Comparison of ENCODE assay signal across 20 cellular contexts in the genomic region with DNA sequence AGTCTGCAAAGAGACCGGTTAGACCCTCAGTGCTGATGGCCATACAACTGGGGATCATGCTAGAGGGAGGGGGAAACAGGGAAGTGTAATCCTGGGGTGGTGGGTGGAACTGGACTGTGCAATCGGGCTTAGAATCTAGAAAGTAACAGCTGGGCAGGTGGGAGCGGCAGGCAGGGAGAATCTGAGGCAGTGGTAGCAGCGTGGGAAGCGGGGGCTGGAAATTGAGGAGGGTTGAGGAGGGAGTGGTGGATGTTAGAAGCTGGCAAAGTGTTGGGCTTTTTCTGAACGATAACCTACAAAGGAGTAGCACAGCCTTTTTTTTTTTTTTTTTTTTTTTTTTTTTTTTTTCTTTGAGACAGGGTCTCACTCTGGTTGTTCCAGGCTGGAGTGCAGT. TPM values are rescaled to one million over a fixed set of nuclear protein-coding genes. Genes with fewer than 3 reads are reported as not detected.
A peak's percentile ranks its signal among the peaks of the same experiment; 100 is the strongest.
DNase-seq lines count a peak whose midpoint lies in the region; ATAC-seq and TF ChIP-seq lines count a peak whose summit lies in the region.
"Had no signal": no experiment of that assay in that cellular context is flagged by ENCODE, and none has a peak within 500 bp of the region (broad histone marks: within the 10 kb centered on the region; RNA-seq: fewer than 3 reads in every experiment).

No MANE protein-coding gene starts in this region.

- no peaks in the 10 kb centered on the region for H3K36me3 ChIP-seq in gastroesophageal sphincter
- no peaks in the 10 kb centered on the region for H3K36me3 ChIP-seq in Caco-2 (ENCODE audit: control insufficient read depth, insufficient read depth, low read length)
- H3K36me3 ChIP-seq: thyroid gland had no signal

- H3K36me3 Mint-ChIP-seq in activated naive CD8-positive, alpha-beta T cell treated with anti-CD3 and anti-CD28 coated beads, Interleukin-2, amount 10 ng/mL, durations not matched to agents 7 days and 5 days, result no peaks in the 10 kb centered on the region
- no peaks in the 10 kb centered on the region for H3K36me3 Mint-ChIP-seq in activated naive CD8-positive, alpha-beta T cell treated with anti-CD3 and anti-CD28 coated beads for 36 hours
- H3K36me3 Mint-ChIP-seq in nephron (ENCODE audit: low read depth), result no peaks in the 10 kb centered on the region
- peaks cover 3% of the 10 kb centered on the region for H3K36me3 Mint-ChIP-seq in Caco-2 (ENCODE audit: insufficient read depth, unreplicated experiment)
- H3K36me3 Mint-ChIP-seq: activated CD4-positive, alpha-beta memory T cell treated with anti-CD3 and anti-CD28 coated beads for 36 hours had no signal

- H3K4me1 ChIP-seq in gastroesophageal sphincter (peaks cover 0 to 63% (median 26%) of the 10 kb centered on the region in 3 donors), Caco-2 (peaks cover 13% of the 10 kb centered on the region)

- CTCF ChIA-PET in Caco-2 (lab: Charles Lee), result interaction anchor here (0.7 kb wide), 1 partner anchor 28 kb away, joined by 3 read pairs; no protein-coding TSS in a partner anchor

- no peak for ATAC-seq in activated naive CD8-positive, alpha-beta T cell treated with anti-CD3 and anti-CD28 coated beads, Interleukin-2, amount 10 ng/mL, durations not matched to agents 7 days and 5 days (ENCODE audit: low read depth)
- ATAC-seq in gastroesophageal sphincter (no peak), GM21360 (IDR thresholded peaks at IDR 0.05; ENCODE audit: unreplicated experiment) (no peak)
- ATAC-seq: activated naive CD8-positive, alpha-beta T cell treated with anti-CD3 and anti-CD28 coated beads, Interleukin-2, amount 50 U/mL, for 24 hours; right cardiac atrium had no signal

- H3K4me3 ChIP-seq in gastroesophageal sphincter (no peak overlapping the region), Caco-2 (ENCODE audit: low read depth, low read length) (no peak overlapping the region)
- H3K4me3 ChIP-seq: thyroid gland had no signal

- H3K9me3 ChIP-seq in gastroesophageal sphincter (no peaks in the 10 kb centered on the region), Caco-2 (no peaks in the 10 kb centered on the region)
- H3K9me3 ChIP-seq: thyroid gland had no signal

- no TSS peak for BruUV-seq in Caco-2 (replicated peaks; lab: Mats Ljungman, UMichigan)

- peak; percentile 14 for DNase-seq in activated naive CD8-positive, alpha-beta T cell treated with anti-CD3 and anti-CD28 coated beads, Interleukin-2, amount 10 ng/mL, durations not matched to agents 7 days and 5 days
- no peak for DNase-seq in activated naive CD8-positive, alpha-beta T cell treated with anti-CD3 and anti-CD28 coated beads for 36 hours
- DNase-seq in ureter (ENCODE audit: low spot score), result peak; percentile 41
- no peak for DNase-seq in Caco-2
- DNase-seq in cerebellar nuclear complex (lab: John Stamatoyannopoulos, UW), result no peak
- DNase-seq: activated CD4-positive, alpha-beta memory T cell treated with anti-CD3 and anti-CD28 coated beads for 36 hours; activated naive CD8-positive, alpha-beta T cell treated with anti-CD3 and anti-CD28 coated beads, Interleukin-2, amount 50 U/mL, for 24 hours; central memory CD4-positive, alpha-beta T cell; DMS79 treated with DMSO at 0.1 percent for 48 hours; foreskin fibroblast; KG1; NCI-H1105; right cardiac atrium; stimulated activated CD4-positive, alpha-beta T cell treated with anti-CD3 and anti-CD28 coated beads, Interleukin-2, amount 100 ng/mL, for 48 hours; thyroid gland had no signal

- peaks cover 12% of the 10 kb centered on the region for H3K27me3 Mint-ChIP-seq in activated naive CD8-positive, alpha-beta T cell treated with anti-CD3 and anti-CD28 coated beads, Interleukin-2, amount 10 ng/mL, durations not matched to agents 7 days and 5 days
- H3K27me3 Mint-ChIP-seq in activated naive CD8-positive, alpha-beta T cell treated with anti-CD3 and anti-CD28 coated beads for 36 hours, result peaks cover 5% of the 10 kb centered on the region
- H3K27me3 Mint-ChIP-seq in nephron (ENCODE audit: low read depth), result peaks cover 31% of the 10 kb centered on the region
- no peaks in the 10 kb centered on the region for H3K27me3 Mint-ChIP-seq in Caco-2 (ENCODE audit: insufficient read depth, unreplicated experiment)

- no peak for TF ChIP-seq CTCF in gastroesophageal sphincter (IDR thresholded peaks at IDR 0.05)
- TF ChIP-seq CTCF in nephron (IDR thresholded peaks at IDR 0.05; ENCODE audit: unreplicated experiment in 3 of 3), result no peak
- TF ChIP-seq CTCF in Caco-2 (IDR thresholded peaks at IDR 0.05; ENCODE audit: insufficient read depth in 1 of 2, low read depth in 1 of 2, low read length in 1 of 2, severe bottlenecking in 1 of 2, unreplicated experiment in 1 of 2), result no peak

- no peak overlapping the region for H3K27ac Mint-ChIP-seq in activated naive CD8-positive, alpha-beta T cell treated with anti-CD3 and anti-CD28 coated beads, Interleukin-2, amount 10 ng/mL, durations not matched to agents 7 days and 5 days
- no peak overlapping the region for H3K27ac Mint-ChIP-seq in activated naive CD8-positive, alpha-beta T cell treated with anti-CD3 and anti-CD28 coated beads for 36 hours
- H3K27ac Mint-ChIP-seq in nephron (peak overlapping the region; percentile 5 to 86 (median 86)), Caco-2 (ENCODE audit: unreplicated experiment) (no peak overlapping the region)
- H3K27ac Mint-ChIP-seq: activated CD4-positive, alpha-beta memory T cell treated with anti-CD3 and anti-CD28 coated beads for 36 hours; activated naive CD8-positive, alpha-beta T cell treated with anti-CD3 and anti-CD28 coated beads, Interleukin-2, amount 50 U/mL, for 24 hours had no signal

- intact Hi-C loops in Caco-2 (cut with micrococcal nuclease; ENCODE audit: unreplicated experiment), result no loop called here

- H3K27me3 ChIP-seq in gastroesophageal sphincter (no peaks in the 10 kb centered on the region), Caco-2 (replicated peaks; ENCODE audit: control insufficient read depth, insufficient read depth, low read length) (no peaks in the 10 kb centered on the region)
- H3K27me3 ChIP-seq: thyroid gland had no signal

- peaks cover 38% of the 10 kb centered on the region for H3K4me1 Mint-ChIP-seq in activated naive CD8-positive, alpha-beta T cell treated with anti-CD3 and anti-CD28 coated beads, Interleukin-2, amount 10 ng/mL, durations not matched to agents 7 days and 5 days
- peaks cover 27% of the 10 kb centered on the region for H3K4me1 Mint-ChIP-seq in activated naive CD8-positive, alpha-beta T cell treated with anti-CD3 and anti-CD28 coated beads for 36 hours
- H3K4me1 Mint-ChIP-seq in nephron (peaks cover 38% of the 10 kb centered on the region), Caco-2 (ENCODE audit: low read depth, unreplicated experiment) (peaks cover 26% of the 10 kb centered on the region)

- H3K27ac ChIP-seq in gastroesophageal sphincter, result peak overlapping the region in 3 of 4 donors; percentile 30 to 37 (median 32)
- H3K27ac ChIP-seq: C4-2B, thyroid gland, VCaP had no signal

- H3K9me3 Mint-ChIP-seq in activated naive CD8-positive, alpha-beta T cell treated with anti-CD3 and anti-CD28 coated beads, Interleukin-2, amount 10 ng/mL, durations not matched to agents 7 days and 5 days, result no peaks in the 10 kb centered on the region
- H3K9me3 Mint-ChIP-seq in activated naive CD8-positive, alpha-beta T cell treated with anti-CD3 and anti-CD28 coated beads for 36 hours, result no peaks in the 10 kb centered on the region
- H3K9me3 Mint-ChIP-seq in nephron (no peaks in the 10 kb centered on the region), Caco-2 (ENCODE audit: unreplicated experiment) (no peaks in the 10 kb centered on the region)
- H3K9me3 Mint-ChIP-seq: activated CD4-positive, alpha-beta memory T cell treated with anti-CD3 and anti-CD28 coated beads for 36 hours; activated naive CD8-positive, alpha-beta T cell treated with anti-CD3 and anti-CD28 coated beads, Interleukin-2, amount 50 U/mL, for 24 hours had no signal

- POLR2A ChIA-PET in activated naive CD8-positive, alpha-beta T cell treated with anti-CD3 and anti-CD28 coated beads, Interleukin-2, amount 10 ng/mL, durations not matched to agents 7 days and 5 days (lab: Charles Lee), result interaction anchor here (0.6 to 1.8 kb wide), 3 partner anchors 15 to 229 kb away, joined by 3 to 7 read pairs (median 3); partner anchors contain the start of gene SPRYD3
- POLR2A ChIA-PET in Caco-2 (lab: Charles Lee), result interaction anchor here (1.0 kb wide), 1 partner anchor 15 kb away, joined by 5 read pairs; the partner anchor contains the start of gene SPRYD3

- TF ChIP-seq POLR2A in gastroesophageal sphincter (IDR thresholded peaks at IDR 0.05), result no peak

- no peak overlapping the region for H3K4me3 Mint-ChIP-seq in activated naive CD8-positive, alpha-beta T cell treated with anti-CD3 and anti-CD28 coated beads, Interleukin-2, amount 10 ng/mL, durations not matched to agents 7 days and 5 days
- H3K4me3 Mint-ChIP-seq in activated naive CD8-positive, alpha-beta T cell treated with anti-CD3 and anti-CD28 coated beads for 36 hours, result no peak overlapping the region
- peak overlapping the region in 1 of 3 experiments; percentile 53 for H3K4me3 Mint-ChIP-seq in nephron
- H3K4me3 Mint-ChIP-seq in Caco-2 (ENCODE audit: unreplicated experiment), result no peak overlapping the region
- H3K4me3 Mint-ChIP-seq: activated CD4-positive, alpha-beta memory T cell treated with anti-CD3 and anti-CD28 coated beads for 36 hours; activated naive CD8-positive, alpha-beta T cell treated with anti-CD3 and anti-CD28 coated beads, Interleukin-2, amount 50 U/mL, for 24 hours had no signal

- TF ChIP-seq EP300 in gastroesophageal sphincter (IDR thresholded peaks at IDR 0.05), result no peak

- WGBS in gastroesophageal sphincter (ENCODE audit: low coverage in 1 of 2), 2 donors, result 67 to 73% methylated on average over 4 to 5 of the region's 6 CpGs

RNA-seq across cellular contexts. Expression of gene IGFBP6, which starts 3.1 kb away (rescaled TPM):
- total RNA-seq in activated naive CD8-positive, alpha-beta T cell treated with anti-CD3 and anti-CD28 coated beads, Interleukin-2, amount 10 ng/mL, durations not matched to agents 7 days and 5 days, result 1 to 10 TPM; 2.0 to 2.3 TPM
- 1 to 10 TPM; 1.9 to 2.2 TPM for total RNA-seq in activated naive CD8-positive, alpha-beta T cell treated with anti-CD3 and anti-CD28 coated beads for 36 hours
- total RNA-seq in gastroesophageal sphincter (1,000 to 10,000 TPM in 2 of 4 donors, 100 to 1,000 TPM in 2; 632 to 1,838 (median 914) TPM), ureter (133 TPM), Caco-2 (2022) (34.7 and 43.3 TPM in 2 replicates)

RNA-seq across cellular contexts. Expression of gene SOAT2, which starts 8.9 kb away (rescaled TPM):
- total RNA-seq in activated naive CD8-positive, alpha-beta T cell treated with anti-CD3 and anti-CD28 coated beads, Interleukin-2, amount 10 ng/mL, durations not matched to agents 7 days and 5 days, result 10 to 100 TPM in 1 of 2 experiments, 1 to 10 TPM in 1; 9.8 to 10.4 TPM
- total RNA-seq in activated naive CD8-positive, alpha-beta T cell treated with anti-CD3 and anti-CD28 coated beads for 36 hours, result 1 to 10 TPM; 3.1 to 3.8 TPM
- total RNA-seq in gastroesophageal sphincter (under 1 TPM in 1 of 4 donors, not detected in 3; 0.31 TPM), ureter (0.18 TPM), Caco-2 (2022) (6.5 and 9.7 TPM in 2 replicates)

RNA-seq across cellular contexts. Expression of gene SPRYD3, which starts 15.2 kb away (rescaled TPM):
- 10 to 100 TPM; 34.4 to 37.8 TPM for total RNA-seq in activated naive CD8-positive, alpha-beta T cell treated with anti-CD3 and anti-CD28 coated beads, Interleukin-2, amount 10 ng/mL, durations not matched to agents 7 days and 5 days
- 10 to 100 TPM; 23.5 to 25.7 TPM for total RNA-seq in activated naive CD8-positive, alpha-beta T cell treated with anti-CD3 and anti-CD28 coated beads for 36 hours
- total RNA-seq in gastroesophageal sphincter, result 100 to 1,000 TPM in 2 of 4 donors, 10 to 100 TPM in 2; 79.1 to 137 (median 110) TPM
- 66.6 TPM for total RNA-seq in ureter
- total RNA-seq in Caco-2 (2022), result 8.2 and 8.8 TPM in 2 replicates

RNA-seq across cellular contexts. Expression of gene TNS2, which starts 44.5 kb away (rescaled TPM):
- 1 to 10 TPM; 1.9 to 3.0 TPM for total RNA-seq in activated naive CD8-positive, alpha-beta T cell treated with anti-CD3 and anti-CD28 coated beads, Interleukin-2, amount 10 ng/mL, durations not matched to agents 7 days and 5 days
- total RNA-seq in activated naive CD8-positive, alpha-beta T cell treated with anti-CD3 and anti-CD28 coated beads for 36 hours, result 1 to 10 TPM; 1.5 to 2.6 TPM
- total RNA-seq in gastroesophageal sphincter (100 to 1,000 TPM; 108 to 323 (median 182) TPM), ureter (198 TPM), Caco-2 (2022) (2.4 and 4.4 TPM in 2 replicates)

Comparison
In these comparisons a context has a peak if more than half of its experiments do, and no peak if none do; other contexts are left out.
1. DNase-seq: peak in activated naive CD8-positive, alpha-beta T cell treated with anti-CD3 and anti-CD28 coated beads, Interleukin-2, amount 10 ng/mL, durations not matched to agents 7 days and 5 days (single experiment) and ureter (single experiment); none in activated naive CD8-positive, alpha-beta T cell treated with anti-CD3 and anti-CD28 coated beads for 36 hours (single experiment), Caco-2 (0 of 2) and cerebellar nuclear complex (0 of 2).
2. H3K27ac Mint-ChIP-seq: peak in nephron (3 of 3); none in activated naive CD8-positive, alpha-beta T cell treated with anti-CD3 and anti-CD28 coated beads, Interleukin-2, amount 10 ng/mL, durations not matched to agents 7 days and 5 days (single experiment), activated naive CD8-positive, alpha-beta T cell treated with anti-CD3 and anti-CD28 coated beads for 36 hours (single experiment) and Caco-2 (single experiment).
3. RNA of gene IGFBP6, which starts 3.1 kb away (total RNA-seq): 632 to 1,838 TPM in gastroesophageal sphincter, 133 TPM in ureter (single experiment) and 34.7 to 43.3 TPM in Caco-2; 2.0 to 2.3 TPM in activated naive CD8-positive, alpha-beta T cell treated with anti-CD3 and anti-CD28 coated beads, Interleukin-2, amount 10 ng/mL, durations not matched to agents 7 days and 5 days and 1.9 to 2.2 TPM in activated naive CD8-positive, alpha-beta T cell treated with anti-CD3 and anti-CD28 coated beads for 36 hours; every median in the first group is over 10 times any median in the second.